7 cellular contexts compared by ENCODE assay signal in genomic region chr2:14706201-14706600, GRCh38.
"Had no signal": no experiment of that assay in that cellular context is flagged by ENCODE, and none has a peak within 500 bp of the region (broad histone marks: within the 10 kb centered on the region; RNA-seq: fewer than 3 reads in every experiment).

No MANE protein-coding gene starts in this region.

- H3K4me2 ChIP-seq: GM23338 had no signal

- ATAC-seq: GM23338, HCT116, K562 had no signal

- DNase-seq: H9, HFFc6, IMR-90, KG1 had no signal

- H2AFZ ChIP-seq: GM23338 had no signal

- H3K4me3 ChIP-seq: GM23338, K562 had no signal
